In the genomic region with DNA sequence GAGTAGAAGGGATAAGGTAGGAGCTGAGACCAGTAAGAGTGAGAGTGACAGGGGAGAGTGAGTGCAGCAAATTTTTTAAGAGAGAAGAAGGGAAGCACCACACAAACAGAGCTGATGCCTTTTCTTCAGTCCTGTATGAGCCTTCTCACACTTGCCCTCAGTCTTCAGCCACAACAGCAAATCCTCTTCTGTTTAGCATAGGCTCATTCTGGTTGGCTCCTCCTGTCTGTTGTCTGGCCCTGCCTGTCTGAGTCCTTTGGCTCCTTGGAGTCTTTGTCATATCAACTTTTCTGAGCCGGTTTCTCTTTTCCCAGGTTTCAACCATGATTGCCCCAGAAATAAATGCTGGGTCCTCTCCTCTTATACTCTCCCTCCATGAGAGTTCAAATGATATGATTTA, we compare ENCODE assay signal across 17 cellular contexts. TPM values are rescaled to one million over a fixed set of nuclear protein-coding genes. Genes with fewer than 3 reads are reported as not detected.
DNase-seq lines count a peak whose midpoint lies in the region; ATAC-seq, FAIRE-seq and TF ChIP-seq lines count a peak whose summit lies in the region.
"Had no signal": no experiment of that assay in that cellular context is flagged by ENCODE, and none has a peak within 500 bp of the region (broad histone marks: within the 10 kb centered on the region; RNA-seq: fewer than 3 reads in every experiment).

No MANE protein-coding gene starts in this region.

- H3K27ac ChIP-seq in H9 (ENCODE audit: insufficient read length, low read depth, low read length), result no peak overlapping the region
- no peak overlapping the region for H3K27ac ChIP-seq in GM12878 (ENCODE audit: control insufficient read depth, insufficient read depth)
- H3K27ac ChIP-seq in pancreas, result no peak overlapping the region
- H3K27ac ChIP-seq: C4-2B, SK-N-MC had no signal

- ATAC-seq in GM12878 (peak; percentile 21; the same call in 2 of the 3 replicates), pancreas (no peak), HG03457 (IDR thresholded peaks at IDR 0.05; ENCODE audit: unreplicated experiment) (no peak)

- intact Hi-C loops in GM12878 (cut with micrococcal nuclease; ENCODE audit: unreplicated experiment), result no loop called here
- intact Hi-C loops in pancreas (cut with DNase I), result no loop called here

- H3K36me3 ChIP-seq in GM12878 (ENCODE audit: control insufficient read depth in 2 of 2, insufficient read depth in 2 of 2, low read length in 1 of 2), result no peaks in the 10 kb centered on the region
- no peaks in the 10 kb centered on the region for H3K36me3 ChIP-seq in pancreas

- no peak overlapping the region for H3K4me2 ChIP-seq in H9 (ENCODE audit: insufficient read depth, insufficient read length, low read length)
- no peak overlapping the region for H3K4me2 ChIP-seq in GM12878 (ENCODE audit: control insufficient read depth, insufficient read depth)

- no peak overlapping the region for H4K5ac ChIP-seq in H9 (ENCODE audit: insufficient read length, low read depth, low read length)

- TF ChIP-seq EP300 in GM12878 (IDR thresholded peaks at IDR 0.05; ENCODE audit: borderline replicate concordance in 1 of 2, control insufficient read depth in 1 of 2, low read depth in 2 of 2, low read length in 2 of 2), result no peak

- H2BK5ac ChIP-seq in H9 (ENCODE audit: insufficient read length, low read length), result no peak overlapping the region

- H2BK120ac ChIP-seq in H9 (ENCODE audit: low read depth, low read length, poor library complexity, severe bottlenecking), result no peak overlapping the region

- H3K23ac ChIP-seq in H9 (ENCODE audit: insufficient read length, low read depth, low read length), result no peak overlapping the region

- no peak overlapping the region for H3K14ac ChIP-seq in H9 (ENCODE audit: insufficient read depth, low read length)

- no peak overlapping the region for H3K4ac ChIP-seq in H9 (ENCODE audit: low read depth, low read length)

- POLR2A ChIA-PET in GM12878 (lab: Charles Lee), result no interaction called here

- peaks cover 32% of the 10 kb centered on the region for H3K27me3 Mint-ChIP-seq in H9 (ENCODE audit: low read depth)
- peaks cover 9% of the 10 kb centered on the region for H3K27me3 Mint-ChIP-seq in nephron progenitor cell (ENCODE audit: low read depth, poor library complexity)
- H3K27me3 Mint-ChIP-seq in type B pancreatic cell, result peaks cover 7% of the 10 kb centered on the region

- in situ Hi-C loops in GM12878 (cut with MboI), result no loop called here

- no peak overlapping the region for H2BK12ac ChIP-seq in H9 (ENCODE audit: insufficient read length, low read depth, low read length)

- TF ChIP-seq CTCF in H9 (conservative IDR thresholded peaks at IDR 0.05) (no peak), GM12878 (IDR thresholded peaks at IDR 0.05 in 2 of 3, conservative IDR thresholded peaks at IDR 0.05 in 1 of 3; ENCODE audit: control insufficient read depth in 2 of 3, extremely low read depth in 1 of 3, insufficient read depth in 1 of 3, low read depth in 3 of 3, low read length in 3 of 3) (no peak), nephron progenitor cell (IDR thresholded peaks at IDR 0.05) (no peak), type B pancreatic cell (conservative IDR thresholded peaks at IDR 0.05) (no peak), pancreas (IDR thresholded peaks at IDR 0.05) (no peak)

- RAD21 ChIA-PET in GM12878 (lab: Charles Lee; ENCODE audit: unreplicated experiment), result interaction anchor here (0.9 to 1.7 kb wide), 2 partner anchors 8 to 15 kb away, joined by 3 to 4 read pairs; no protein-coding TSS in a partner anchor

- no peaks in the 10 kb centered on the region for H3K79me1 ChIP-seq in H9 (ENCODE audit: insufficient read depth, low read depth, low read length, poor library complexity, severe bottlenecking)

- H4K8ac ChIP-seq in H9 (replicated peaks; ENCODE audit: insufficient read length, low read depth, low read length), result no peak overlapping the region

- H3K9me3 ChIP-seq in H9 (ENCODE audit: control insufficient read depth, low read depth, low read length) (no peaks in the 10 kb centered on the region), GM12878 (replicated peaks; ENCODE audit: control insufficient read depth, insufficient read depth, low read length) (no peaks in the 10 kb centered on the region), pancreas (no peaks in the 10 kb centered on the region)

- no peak for TF ChIP-seq RAD21 in GM12878 (IDR thresholded peaks at IDR 0.05; ENCODE audit: insufficient read depth, low read depth, low read length)

- H3K36me3 Mint-ChIP-seq in H9 (ENCODE audit: insufficient read depth in 1 of 3, low read depth in 3 of 3) (peaks cover 0 to 3% (median 0%) of the 10 kb centered on the region in 3 experiments; a peak in 2 of 7 replicates), nephron progenitor cell (ENCODE audit: low read depth) (no peaks in the 10 kb centered on the region), type B pancreatic cell (no peaks in the 10 kb centered on the region)

- no peaks in the 10 kb centered on the region for H3K27me3 ChIP-seq in H9 (ENCODE audit: insufficient read depth, low read length)
- no peaks in the 10 kb centered on the region; a peak in 2 of 4 replicates for H3K27me3 ChIP-seq in GM12878 (replicated peaks in 1 of 2; ENCODE audit: control insufficient read depth in 2 of 2, insufficient read depth in 2 of 2, low read length in 1 of 2)
- no peaks in the 10 kb centered on the region for H3K27me3 ChIP-seq in pancreas

- no peaks in the 10 kb centered on the region for H3K79me2 ChIP-seq in H9 (ENCODE audit: insufficient read depth, low read length)
- H3K79me2 ChIP-seq in GM12878 (ENCODE audit: control insufficient read depth, insufficient read depth, low read length), result no peaks in the 10 kb centered on the region

- no peak overlapping the region for H3K9ac ChIP-seq in H9 (ENCODE audit: extremely low read depth, insufficient read length, low read length)
- no peak overlapping the region for H3K9ac ChIP-seq in GM12878 (ENCODE audit: control insufficient read depth, insufficient read depth, low read length)

- H2BK20ac ChIP-seq in H9 (ENCODE audit: low read depth, low read length, poor library complexity, severe bottlenecking), result no peak overlapping the region

- H4K91ac ChIP-seq in H9 (ENCODE audit: insufficient read length, low read depth, low read length), result no peak overlapping the region

- no peak for DNase-seq in H9
- no peak for DNase-seq in GM12878 (ENCODE audit: low read depth, low spot score)
- no peak for DNase-seq in nephron progenitor cell
- DNase-seq in type B pancreatic cell (ENCODE audit: extremely low spot score, unreplicated experiment), result no peak
- no peak for DNase-seq in pancreas
- DNase-seq in SIG-M5 treated with dmso at 0.1 percent for 504 hours (lab: John Stamatoyannopoulos, UW; ENCODE audit: unreplicated experiment), result no peak
- DNase-seq: DMS 273 treated with DMSO at 0.1 percent for 48 hours, GF-D8, KG1, NCI-H1417 treated with DMSO at 0.1 percent for 48 hours, NCI-H2029, NCI-H2171, NCI-H774 had no signal

- no peak overlapping the region for H3K56ac ChIP-seq in H9 (ENCODE audit: insufficient read length, low read depth, low read length)

- H3K4me3 Mint-ChIP-seq in H9 (no peak overlapping the region), nephron progenitor cell (no peak overlapping the region), type B pancreatic cell (peak overlapping the region; percentile 24)

- H3K4me3 ChIP-seq in GM12878 (no peak overlapping the region), pancreas (no peak overlapping the region)
- H3K4me3 ChIP-seq: SK-N-MC had no signal

- H2AFZ ChIP-seq in H9 (ENCODE audit: low read length) (no peak overlapping the region), GM12878 (ENCODE audit: control insufficient read depth, low read depth, low read length) (no peak overlapping the region; the same call in 1 of the 2 replicates)

- FAIRE-seq in GM12878 (lab: Jason Lieb, UNC) (no peak), pancreas (lab: Jason Lieb, UNC) (no peak)

- no peak overlapping the region for H3K18ac ChIP-seq in H9 (ENCODE audit: insufficient read length, low read depth, low read length)

- H2BK15ac ChIP-seq in H9 (ENCODE audit: low read depth, low read length), result no peak overlapping the region

- H2AK5ac ChIP-seq in H9 (ENCODE audit: insufficient read length, low read length), result no peak overlapping the region

- H3K23me2 ChIP-seq in H9 (ENCODE audit: insufficient read length, low read depth, low read length, poor library complexity, severe bottlenecking), result no peaks in the 10 kb centered on the region

- SMC1A ChIA-PET in GM12878 (lab: Charles Lee; ENCODE audit: uncharacterized antibody, unreplicated experiment), result interaction anchor here (1.1 to 2.3 kb wide), 3 partner anchors 13 to 76 kb away, joined by 3 to 7 read pairs (median 4); partner anchors contain the start of gene CASQ1

- TF ChIP-seq POLR2A in GM12878 (IDR thresholded peaks at IDR 0.05; ENCODE audit: low read depth, low read length), result no peak

- no peaks in the 10 kb centered on the region for H4K20me1 ChIP-seq in H9 (ENCODE audit: control insufficient read depth, insufficient read depth, insufficient read length)
- H4K20me1 ChIP-seq in GM12878 (ENCODE audit: control insufficient read depth, insufficient read depth), result no peaks in the 10 kb centered on the region

- H3K27ac Mint-ChIP-seq in H9 (peak overlapping the region; percentile 9 to 50 (median 15); a peak in 4 of 7 replicates), nephron progenitor cell (peak overlapping the region; percentile 90), type B pancreatic cell (peak overlapping the region; percentile 92)

- no TSS peak for BruUV-seq in GM12878 (replicated peaks; lab: Mats Ljungman, UMichigan)

- CTCF ChIA-PET in GM12878 (lab: Yijun Ruan, JAX), result interaction anchor here (0.8 to 1.1 kb wide), 3 partner anchors 14 to 100 kb away, joined by 3 to 6 read pairs (median 5); no protein-coding TSS in a partner anchor

- no peaks in the 10 kb centered on the region for H3K9me3 Mint-ChIP-seq in H9
- H3K9me3 Mint-ChIP-seq in nephron progenitor cell, result no peaks in the 10 kb centered on the region
- peaks cover 4% of the 10 kb centered on the region for H3K9me3 Mint-ChIP-seq in type B pancreatic cell

- H3T11ph ChIP-seq in H9 (ENCODE audit: low read length), result no peak overlapping the region

- no CpG with 5 or more reads among the region's 1 CpG for WGBS in H9 (ENCODE audit: extremely low coverage, insufficient read length, low lambda C conversion rate)
- WGBS in GM12878 (ENCODE audit: insufficient coverage, insufficient replicate concordance, low lambda C conversion rate, missing lambda C conversion rate), result 100% methylated on average over 1 of the region's 1 CpG
- WGBS in pancreas, 2 donors, result 75 to 90% methylated on average over 1 of the region's 1 CpG

- peaks cover 2% of the 10 kb centered on the region for H3K4me1 ChIP-seq in H9 (ENCODE audit: insufficient read depth, low read length)
- no peaks in the 10 kb centered on the region for H3K4me1 ChIP-seq in GM12878 (ENCODE audit: control insufficient read depth, insufficient read depth, low read length)
- H3K4me1 ChIP-seq in pancreas, result no peaks in the 10 kb centered on the region

- H3K4me1 Mint-ChIP-seq in H9 (peaks cover 14 to 19% of the 10 kb centered on the region in 2 experiments), nephron progenitor cell (peaks cover 21% of the 10 kb centered on the region), type B pancreatic cell (ENCODE audit: unreplicated experiment) (peaks cover 17% of the 10 kb centered on the region)

RNA-seq across cellular contexts. Expression of gene CASQ1, which starts 12.7 kb away (rescaled TPM):
- total RNA-seq in H9 (2021) (0.55 and 0.70 TPM in 2 replicates), GM12878 (2014; rRNA removed) (0.28 and 0.38 TPM in 2 replicates), GM12878 (2014; rRNA removed; fragmentation: Illumina TruSeq; extraction: Trizol) (0.14 and 0.27 TPM in 2 replicates), GM12878 (2021) (0.21 and 0.40 TPM in 2 replicates), type B pancreatic cell (ENCODE audit: low replicate concordance) (0.46 and 1.4 TPM in 2 replicates), pancreas (not detected)
- total RNA-seq in GM12878 (2013; cell fraction: nucleolus; rRNA removed), result 1.0 and 1.7 TPM in 2 replicates
- 0.91 TPM for polyA plus RNA-seq in GM12878 (2011; ENCODE audit: low read depth)
- polyA plus RNA-seq in GM12878 (2011; rRNA removed) (0.73 and 0.77 TPM in 2 replicates), GM12878 (2014; fragmentation: Illumina TruSeq; extraction: Trizol) (0.40 and 0.92 TPM in 2 replicates), GM12878 (2014; fragmentation: Nextera tagmentation; extraction: Ambion mirVana) (under 1 TPM; 0.22 to 0.61 TPM), GM12878 (2014; rRNA removed) (0.44 and 0.95 TPM in 2 replicates), GM12878 (2016; fragmentation: Nextera tagmentation; extraction: Ambion mirVana) (under 1 TPM; 0.10 to 0.42 TPM), pancreas (under 1 TPM in 1 of 2 donors, not detected in 1; 0.14 TPM)
- 0.28 and 0.37 TPM in 2 replicates for polyA plus RNA-seq in GM12878 (2011; cell fraction: cytosol; rRNA removed)
- 2.6 and 3.0 TPM in 2 replicates for polyA plus RNA-seq in GM12878 (2011; cell fraction: nucleus; rRNA removed)
- 0.59 and 0.72 TPM in 2 replicates for polyA plus RNA-seq in GM12878 (2012)
- polyA minus RNA-seq in GM12878 (2011; rRNA and poly(A)+ RNA removed), result 0.10 TPM in 1 of 2 replicates, not detected in the other
- not detected in 2 replicates for polyA minus RNA-seq in GM12878 (2011; cell fraction: cytosol; rRNA and poly(A)+ RNA removed)
- 0.57 TPM in 1 of 2 replicates, not detected in the other for polyA minus RNA-seq in GM12878 (2011; cell fraction: nucleus; rRNA and poly(A)+ RNA removed)
- total RNA-seq: NCI-H460 had no signal

RNA-seq across cellular contexts. Expression of gene ATP1A4, which starts 26.3 kb away (rescaled TPM):
- total RNA-seq in H9 (2021), result 0.20 and 0.44 TPM in 2 replicates
- 5.1 and 5.6 TPM in 2 replicates for total RNA-seq in GM12878 (2013; cell fraction: nucleolus; rRNA removed)
- total RNA-seq in GM12878 (2014; rRNA removed), result 0.34 and 0.82 TPM in 2 replicates
- 0.31 and 0.41 TPM in 2 replicates for total RNA-seq in GM12878 (2014; rRNA removed; fragmentation: Illumina TruSeq; extraction: Trizol)
- total RNA-seq in GM12878 (2021), result 0.62 TPM in 1 of 2 replicates, not detected in the other
- 0.83 TPM for polyA plus RNA-seq in GM12878 (2011; ENCODE audit: low read depth)
- 0.24 and 0.34 TPM in 2 replicates for polyA plus RNA-seq in GM12878 (2011; rRNA removed)
- 0.16 and 0.37 TPM in 2 replicates for polyA plus RNA-seq in GM12878 (2011; cell fraction: cytosol; rRNA removed)
- polyA plus RNA-seq in GM12878 (2011; cell fraction: nucleus; rRNA removed), result 0.95 and 2.1 TPM in 2 replicates
- polyA plus RNA-seq in GM12878 (2012), result 0.46 and 0.49 TPM in 2 replicates
- 0.76 and 0.81 TPM in 2 replicates for polyA plus RNA-seq in GM12878 (2014; fragmentation: Illumina TruSeq; extraction: Trizol)
- 1 to 10 TPM in 1 of 2 experiments, under 1 TPM in 1; 0.75 to 1.0 TPM for polyA plus RNA-seq in GM12878 (2014; fragmentation: Nextera tagmentation; extraction: Ambion mirVana)
- polyA plus RNA-seq in GM12878 (2014; rRNA removed), result 0.46 and 0.79 TPM in 2 replicates
- under 1 TPM; 0.47 to 0.63 TPM for polyA plus RNA-seq in GM12878 (2016; fragmentation: Nextera tagmentation; extraction: Ambion mirVana)
- polyA minus RNA-seq in GM12878 (2011; rRNA and poly(A)+ RNA removed), result not detected in 2 replicates
- polyA minus RNA-seq in GM12878 (2011; cell fraction: cytosol; rRNA and poly(A)+ RNA removed), result not detected in 2 replicates
- polyA minus RNA-seq in GM12878 (2011; cell fraction: nucleus; rRNA and poly(A)+ RNA removed), result 0.73 and 0.86 TPM in 2 replicates
- 0.27 and 1.3 TPM in 2 replicates for total RNA-seq in type B pancreatic cell (ENCODE audit: low replicate concordance)
- not detected for total RNA-seq in pancreas
- polyA plus RNA-seq in pancreas, result not detected
- total RNA-seq: NCI-H460 had no signal

RNA-seq across cellular contexts. Expression of gene PEA15, which starts 27.5 kb away (rescaled TPM):
- 80.8 and 82.1 TPM in 2 replicates for total RNA-seq in H9 (2021)
- total RNA-seq in GM12878 (2013; cell fraction: nucleolus; rRNA removed), result 11.8 and 13.4 TPM in 2 replicates
- total RNA-seq in GM12878 (2014; rRNA removed), result 37.6 and 40.2 TPM in 2 replicates
- total RNA-seq in GM12878 (2014; rRNA removed; fragmentation: Illumina TruSeq; extraction: Trizol), result 65.1 and 68.1 TPM in 2 replicates
- 66.2 and 69.1 TPM in 2 replicates for total RNA-seq in GM12878 (2021)
- 24.7 TPM for polyA plus RNA-seq in GM12878 (2011; ENCODE audit: low read depth)
- polyA plus RNA-seq in GM12878 (2011; rRNA removed), result 173 and 185 TPM in 2 replicates
- polyA plus RNA-seq in GM12878 (2011; cell fraction: cytosol; rRNA removed), result 166 and 185 TPM in 2 replicates
- 69.5 and 83.5 TPM in 2 replicates for polyA plus RNA-seq in GM12878 (2011; cell fraction: nucleus; rRNA removed)
- 41.8 and 56.2 TPM in 2 replicates for polyA plus RNA-seq in GM12878 (2012)
- polyA plus RNA-seq in GM12878 (2014; fragmentation: Illumina TruSeq; extraction: Trizol), result 269 and 323 TPM in 2 replicates
- polyA plus RNA-seq in GM12878 (2014; fragmentation: Nextera tagmentation; extraction: Ambion mirVana), result 10 to 100 TPM; 15.1 to 28.2 TPM
- 113 and 119 TPM in 2 replicates for polyA plus RNA-seq in GM12878 (2014; rRNA removed)
- 10 to 100 TPM; 64.4 to 68.2 TPM for polyA plus RNA-seq in GM12878 (2016; fragmentation: Nextera tagmentation; extraction: Ambion mirVana)
- polyA minus RNA-seq in GM12878 (2011; rRNA and poly(A)+ RNA removed), result 89.0 and 91.0 TPM in 2 replicates
- polyA minus RNA-seq in GM12878 (2011; cell fraction: cytosol; rRNA and poly(A)+ RNA removed), result 15.2 and 20.8 TPM in 2 replicates
- polyA minus RNA-seq in GM12878 (2011; cell fraction: nucleus; rRNA and poly(A)+ RNA removed), result 8.1 and 11.2 TPM in 2 replicates
- total RNA-seq in type B pancreatic cell (ENCODE audit: low replicate concordance), result 67.7 and 72.8 TPM in 2 replicates
- total RNA-seq in pancreas, result 10 to 100 TPM; 15.0 to 47.3 (median 23.0) TPM
- polyA plus RNA-seq in pancreas, result 10 to 100 TPM; 37.3 to 52.3 TPM

Comparison
In these comparisons a context has a peak if more than half of its experiments do, and no peak if none do; other contexts are left out.
1. H3K27ac Mint-ChIP-seq: peak in every context shown above with its lines; median percentile 92 in type B pancreatic cell; 90 in nephron progenitor cell; 15 in H9.